Comparison of ENCODE assay signal across 15 cellular contexts in genomic region chr2:62142054-62142453, GRCh38. TPM values are rescaled to one million over a fixed set of nuclear protein-coding genes. Genes with fewer than 3 reads are reported as not detected.
DNase-seq lines count a peak whose midpoint lies in the region; ATAC-seq and TF ChIP-seq lines count a peak whose summit lies in the region.
"Had no signal": no experiment of that assay in that cellular context is flagged by ENCODE, and none has a peak within 500 bp of the region (broad histone marks: within the 10 kb centered on the region; RNA-seq: fewer than 3 reads in every experiment).

No MANE protein-coding gene starts in this region.

- CTCF ChIA-PET in mammary epithelial cell (lab: Charles Lee; ENCODE audit: low non-redundant PET): no interaction called here

- intact Hi-C loops in left ventricle myocardium inferior (cut with micrococcal nuclease): no loop called here
- intact Hi-C loops in gastrocnemius medialis (cut with DNase I; ENCODE audit: low total_unique reads): no loop called here
- intact Hi-C loops in mammary epithelial cell (cut with micrococcal nuclease): no loop called here

- H3K36me3 ChIP-seq in left ventricle myocardium inferior (no peaks in the 10 kb centered on the region), gastrocnemius medialis (no peaks in the 10 kb centered on the region), mammary epithelial cell (ENCODE audit: insufficient read depth, low read length) (no peaks in the 10 kb centered on the region)
- H3K36me3 ChIP-seq: MG63, vagina had no signal

- no TSS peak for BruUV-seq in mammary epithelial cell (replicated peaks; lab: Mats Ljungman, UMichigan)

- no peak overlapping the region for H2AFZ ChIP-seq in mammary epithelial cell (ENCODE audit: low read depth, low read length)

- TF ChIP-seq CTCF in left ventricle myocardium inferior (IDR thresholded peaks at IDR 0.05; ENCODE audit: borderline replicate concordance) (no peak), gastrocnemius medialis (IDR thresholded peaks at IDR 0.05 in 4 of 5, conservative IDR thresholded peaks at IDR 0.05 in 1 of 5) (no peak), mammary epithelial cell (conservative IDR thresholded peaks at IDR 0.05 in 1 of 2, IDR thresholded peaks at IDR 0.05 in 1 of 2; ENCODE audit: extremely low read depth in 1 of 2, insufficient read depth in 1 of 2, low read depth in 1 of 2, low read length in 2 of 2) (no peak)

- H3K27ac ChIP-seq in left ventricle myocardium inferior (replicated peaks) (peak overlapping the region; percentile 52), gastrocnemius medialis (peak overlapping the region in 1 of 4 donors; percentile 14), mammary epithelial cell (ENCODE audit: insufficient read depth, low read depth, low read length) (no peak overlapping the region)
- H3K27ac ChIP-seq: vagina had no signal

- no peaks in the 10 kb centered on the region for H3K9me3 ChIP-seq in left ventricle myocardium inferior (replicated peaks)
- H3K9me3 ChIP-seq in gastrocnemius medialis: no peaks in the 10 kb centered on the region
- no peaks in the 10 kb centered on the region for H3K9me3 ChIP-seq in mammary epithelial cell (replicated peaks; ENCODE audit: insufficient read depth, low read length)
- H3K9me3 ChIP-seq: MG63, vagina had no signal

- no peaks in the 10 kb centered on the region for H3K27me3 ChIP-seq in left ventricle myocardium inferior (ENCODE audit: low read depth)
- no peaks in the 10 kb centered on the region for H3K27me3 ChIP-seq in gastrocnemius medialis
- H3K27me3 ChIP-seq in mammary epithelial cell (ENCODE audit: insufficient read depth, low read length): no peaks in the 10 kb centered on the region
- H3K27me3 ChIP-seq: MG63, vagina had no signal

- no peaks in the 10 kb centered on the region for H3K79me2 ChIP-seq in mammary epithelial cell (ENCODE audit: insufficient read depth, low read length)

- H4K20me1 ChIP-seq in mammary epithelial cell (ENCODE audit: insufficient read depth, low read length): no peaks in the 10 kb centered on the region

- H3K4me2 ChIP-seq in mammary epithelial cell (ENCODE audit: insufficient read depth, low read depth, low read length): no peak overlapping the region

- WGBS in mammary epithelial cell (ENCODE audit: low coverage, missing lambda C conversion rate): 89% methylated on average over 4 of the region's 4 CpGs

- H3K4me1 ChIP-seq in left ventricle myocardium inferior (peaks cover 29% of the 10 kb centered on the region), gastrocnemius medialis (no peaks in the 10 kb centered on the region), mammary epithelial cell (ENCODE audit: insufficient read depth, low read length) (peaks cover 7% of the 10 kb centered on the region)
- H3K4me1 ChIP-seq: vagina had no signal

- no peak overlapping the region for H3K9ac ChIP-seq in mammary epithelial cell (ENCODE audit: insufficient read depth, low read length)

- H3K4me3 ChIP-seq in left ventricle myocardium inferior (no peak overlapping the region), gastrocnemius medialis (no peak overlapping the region), mammary epithelial cell (replicated peaks in 1 of 3; ENCODE audit: insufficient read depth in 1 of 3, low read depth in 2 of 3, low read length in 3 of 3) (no peak overlapping the region)
- H3K4me3 ChIP-seq: MG63, vagina had no signal

- dilution Hi-C loops in mammary epithelial cell (cut with HindIII; ENCODE audit: low sequenced_read_pairs): loop anchor here (5.0 kb wide), 1 partner anchor 45 kb away; no protein-coding TSS in a partner anchor

- ATAC-seq in GM18517 (IDR thresholded peaks at IDR 0.05; ENCODE audit: unreplicated experiment) (peak; percentile 39), GM21447 (IDR thresholded peaks at IDR 0.05; ENCODE audit: unreplicated experiment) (peak; percentile 39), HG03442 (IDR thresholded peaks at IDR 0.05; ENCODE audit: unreplicated experiment) (peak; percentile 41), gastrocnemius medialis (no peak)
- ATAC-seq: SK-N-SH treated with all-trans-retinoic acid at 6 μM for 48 hours had no signal

- no peak for DNase-seq in left ventricle myocardium inferior
- DNase-seq in gastrocnemius medialis: no peak
- DNase-seq in mammary epithelial cell: no peak
- no peak for DNase-seq in DMS153 (lab: John Stamatoyannopoulos, UW)
- DNase-seq: activated gamma-delta T cell treated with Interleukin-2 at 50 U/mL for 16 hours; CD4-positive, alpha-beta T cell; effector memory CD4-positive, alpha-beta T cell; MG63; NK-92 treated with Interleukin-12 subunit alpha and Interleukin-12 subunit beta, amount 100 ng/mL, for 24 hours; stimulated activated naive CD4-positive, alpha-beta T cell had no signal

- in situ Hi-C loops in gastrocnemius medialis (cut with MboI; ENCODE audit: low sequenced_read_pairs in 4 of 4) (no loop called here), mammary epithelial cell (cut with MboI; ENCODE audit: low sequenced_read_pairs in 2 of 2) (no loop called here)

- no peak for TF ChIP-seq POLR2A in gastrocnemius medialis (IDR thresholded peaks at IDR 0.05)

RNA-seq across cellular contexts. Expression of gene B3GNT2, which starts 53.9 kb away (rescaled TPM):
- total RNA-seq in left ventricle myocardium inferior (16.8 TPM), gastrocnemius medialis (1 to 10 TPM; 3.6 to 4.8 (median 4.0) TPM), mammary epithelial cell (10 to 100 TPM; 35.2 to 44.8 TPM)
- 21.2 TPM for polyA plus RNA-seq in mammary epithelial cell
- polyA minus RNA-seq in mammary epithelial cell: 32.4 TPM

Comparison
In these comparisons a context has a peak if more than half of its experiments do, and no peak if none do; other contexts are left out.
1. ATAC-seq: peak in GM18517 (single experiment), GM21447 (single experiment) and HG03442 (single experiment); none in gastrocnemius medialis (0 of 2).